26 cellular contexts compared by ENCODE assay signal in the genomic region with DNA sequence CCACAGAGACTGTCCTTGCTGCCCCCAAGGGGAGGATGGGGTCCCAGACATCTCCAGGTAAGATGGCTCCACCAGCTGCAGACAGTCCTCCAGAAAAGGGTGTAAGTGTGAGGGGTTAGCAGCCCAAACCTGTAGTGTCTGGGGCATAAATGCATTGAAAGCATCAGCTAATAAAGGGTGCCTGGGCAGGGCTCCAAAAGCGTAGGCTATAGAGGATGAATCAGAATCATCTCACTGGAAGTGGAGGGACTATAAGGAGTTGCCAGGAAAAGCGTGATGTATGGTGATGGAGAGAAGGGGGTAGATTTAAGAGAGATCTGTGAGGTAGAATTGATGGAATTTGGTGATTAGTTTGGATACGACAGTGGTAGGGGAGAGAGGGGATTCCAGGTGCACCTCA.
"Had no signal": no experiment of that assay in that cellular context is flagged by ENCODE, and none has a peak within 500 bp of the region (broad histone marks: within the 10 kb centered on the region; RNA-seq: fewer than 3 reads in every experiment).

No MANE protein-coding gene starts in this region.

- H3K27ac ChIP-seq: colonic mucosa, gastrocnemius medialis, neutrophil, psoas muscle, sigmoid colon, thyroid gland, vagina had no signal

- H3K9me3 ChIP-seq: colonic mucosa, gastrocnemius medialis, mucosa of descending colon, neutrophil, thyroid gland, vagina had no signal

- FAIRE-seq: endometrium, kidney had no signal

- DNase-seq: colonic mucosa; effector memory CD4-positive, alpha-beta T cell; foreskin fibroblast; gastrocnemius medialis; head of caudate nucleus; kidney; mesenchymal stem cell; mucosa of descending colon; naive B cell; psoas muscle; right cardiac atrium; sigmoid colon; stimulated activated CD4-positive, alpha-beta T cell treated with anti-CD3 and anti-CD28 coated beads, Interleukin-2, amount 100 ng/mL, for 24 hours; stimulated activated naive B cell treated with anti-CD40 and anti-IgM and Interleukin-4, amounts not matched to agents 10 μg/mL and 1 μg/mL and 100 μg/mL, for 72 hours; thyroid gland; trophoblast cell had no signal

- H3K4me3 Mint-ChIP-seq: dendritic cell treated with granulocyte-macrophage colony-stimulating factor and Interleukin-4, amounts not matched to agents 40 ng/mL and 50 ng/mL, for 4 days; mesothelial cell of epicardium; naive B cell; natural killer cell treated with Interleukin-12 subunit alpha and Interleukin-12 subunit beta and Interleukin-15 and Interleukin-18, amount 100 ng/mL, for 72 hours; neural crest cell; stimulated activated naive B cell treated with anti-CD40 and anti-IgM and Interleukin-4, amounts not matched to agents 10 μg/mL and 1 μg/mL and 100 μg/mL, for 72 hours; stimulated activated naive CD8-positive, alpha-beta T cell treated with anti-CD3 and anti-CD28 coated beads, Interleukin-15, Interleukin-2, amounts not matched to agents 100 ng/mL and 50 ng/mL, for 24 hours had no signal

- ATAC-seq: gastrocnemius medialis; left lobe of liver; mucosa of descending colon; natural killer cell treated with Interleukin-12 subunit alpha and Interleukin-12 subunit beta and Interleukin-15 and Interleukin-18, amount 100 ng/mL, for 72 hours; psoas muscle; right cardiac atrium; stimulated activated naive B cell treated with anti-CD40 and anti-IgM and Interleukin-4, amounts not matched to agents 10 μg/mL and 1 μg/mL and 100 μg/mL, for 72 hours had no signal

- H3K36me3 ChIP-seq: colonic mucosa, gastrocnemius medialis, neutrophil, sigmoid colon, thyroid gland, vagina had no signal

- H3K27me3 ChIP-seq: colonic mucosa, gastrocnemius medialis, neutrophil, sigmoid colon, thyroid gland, vagina had no signal

- H3K27me3 Mint-ChIP-seq: dendritic cell treated with granulocyte-macrophage colony-stimulating factor and Interleukin-4, amounts not matched to agents 40 ng/mL and 50 ng/mL, for 4 days had no signal

- H3K27ac Mint-ChIP-seq: dendritic cell treated with granulocyte-macrophage colony-stimulating factor and Interleukin-4, amounts not matched to agents 40 ng/mL and 50 ng/mL, for 4 days; mesothelial cell of epicardium; natural killer cell treated with Interleukin-12 subunit alpha and Interleukin-12 subunit beta and Interleukin-15 and Interleukin-18, amount 100 ng/mL, for 72 hours; stimulated activated naive B cell treated with anti-CD40 and anti-IgM and Interleukin-4, amounts not matched to agents 10 μg/mL and 1 μg/mL and 100 μg/mL, for 72 hours; stimulated activated naive CD8-positive, alpha-beta T cell treated with anti-CD3 and anti-CD28 coated beads, Interleukin-15, Interleukin-2, amounts not matched to agents 100 ng/mL and 50 ng/mL, for 24 hours had no signal

- H3K4me1 Mint-ChIP-seq: mesothelial cell of epicardium; naive B cell; neural crest cell; stimulated activated naive B cell treated with anti-CD40 and anti-IgM and Interleukin-4, amounts not matched to agents 10 μg/mL and 1 μg/mL and 100 μg/mL, for 72 hours had no signal

- H3K4me3 ChIP-seq: colonic mucosa, gastrocnemius medialis, lung, mucosa of descending colon, psoas muscle, sigmoid colon, thyroid gland, vagina had no signal

- H3K4me1 ChIP-seq: colonic mucosa, gastrocnemius medialis, psoas muscle, sigmoid colon, thyroid gland, vagina had no signal
